1 cellular context compared by ENCODE assay signal in the genomic region with DNA sequence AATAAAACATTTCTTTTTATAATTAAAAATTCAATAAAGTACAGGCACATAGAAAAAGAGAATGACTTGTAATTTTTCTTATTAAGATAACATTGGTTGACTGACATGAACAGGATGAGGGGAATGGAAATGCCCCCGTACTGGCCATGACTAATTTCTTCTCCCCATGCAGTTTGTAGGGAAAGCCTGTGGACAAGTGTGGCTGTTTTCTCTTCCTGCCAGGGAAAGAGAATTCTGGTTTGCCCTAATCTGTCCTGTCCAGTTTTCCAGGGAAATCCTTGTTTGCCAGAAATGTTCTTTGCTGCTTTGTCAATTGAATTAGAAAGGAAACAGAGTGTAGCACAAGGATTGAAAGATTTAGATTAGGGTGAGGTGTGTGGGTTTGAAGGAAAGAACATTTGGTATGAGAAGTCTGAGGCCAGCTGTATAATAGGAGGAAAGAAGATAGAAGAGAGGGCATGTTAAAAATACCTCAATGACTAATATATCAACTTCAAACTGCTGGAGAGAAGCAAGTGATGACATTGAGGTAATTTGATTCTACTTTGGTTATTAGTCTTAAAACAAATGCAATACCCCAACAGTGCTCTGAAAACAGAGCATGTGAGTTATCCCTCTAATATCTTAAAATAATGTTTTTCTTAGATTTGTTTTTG.
TF ChIP-seq lines count a peak whose summit lies in the region.

No MANE protein-coding gene starts in this region.

TF ChIP-seq in GM12878, 131 proteins besides CTCF, POLR2A, EP300 and RAD21 (continued from another document):
- peak; percentile 94 for TF ChIP-seq FOXM1 (IDR thresholded peaks at IDR 0.05; ENCODE audit: low read depth, low read length)
- no peak for TF ChIP-seq HDGF (IDR thresholded peaks at IDR 0.05)
- peak; percentile 46; the same call in 1 of the 2 replicates for TF ChIP-seq CREB1 (IDR thresholded peaks at IDR 0.05; ENCODE audit: low read depth)
- TF ChIP-seq DPF2 (IDR thresholded peaks at IDR 0.05): no peak
- no peak for TF ChIP-seq ASH2L (IDR thresholded peaks at IDR 0.05; ENCODE audit: borderline replicate concordance, low read depth)
- no peak; a peak in 1 of 4 replicates for TF ChIP-seq ETV6 (conservative IDR thresholded peaks at IDR 0.05 in 1 of 2, IDR thresholded peaks at IDR 0.05 in 1 of 2; ENCODE audit: borderline replicate concordance in 1 of 2, low read depth in 1 of 2)
- no peak for TF ChIP-seq HDAC6 (IDR thresholded peaks at IDR 0.05; ENCODE audit: unreplicated experiment)
- TF ChIP-seq SMARCA5 (IDR thresholded peaks at IDR 0.05): no peak
- TF ChIP-seq KDM1A (IDR thresholded peaks at IDR 0.05; ENCODE audit: borderline replicate concordance): no peak
- no peak for TF ChIP-seq NR2F1 (conservative IDR thresholded peaks at IDR 0.05)
- TF ChIP-seq PAX5 (IDR thresholded peaks at IDR 0.05; ENCODE audit: borderline replicate concordance, low read depth, low read length): no peak
- 0 out of 2 replicates have a peak, but pooled peaks have one; percentile 68 for TF ChIP-seq CBFB (IDR thresholded peaks at IDR 0.05; ENCODE audit: low read depth)
- TF ChIP-seq, protein P1, sequence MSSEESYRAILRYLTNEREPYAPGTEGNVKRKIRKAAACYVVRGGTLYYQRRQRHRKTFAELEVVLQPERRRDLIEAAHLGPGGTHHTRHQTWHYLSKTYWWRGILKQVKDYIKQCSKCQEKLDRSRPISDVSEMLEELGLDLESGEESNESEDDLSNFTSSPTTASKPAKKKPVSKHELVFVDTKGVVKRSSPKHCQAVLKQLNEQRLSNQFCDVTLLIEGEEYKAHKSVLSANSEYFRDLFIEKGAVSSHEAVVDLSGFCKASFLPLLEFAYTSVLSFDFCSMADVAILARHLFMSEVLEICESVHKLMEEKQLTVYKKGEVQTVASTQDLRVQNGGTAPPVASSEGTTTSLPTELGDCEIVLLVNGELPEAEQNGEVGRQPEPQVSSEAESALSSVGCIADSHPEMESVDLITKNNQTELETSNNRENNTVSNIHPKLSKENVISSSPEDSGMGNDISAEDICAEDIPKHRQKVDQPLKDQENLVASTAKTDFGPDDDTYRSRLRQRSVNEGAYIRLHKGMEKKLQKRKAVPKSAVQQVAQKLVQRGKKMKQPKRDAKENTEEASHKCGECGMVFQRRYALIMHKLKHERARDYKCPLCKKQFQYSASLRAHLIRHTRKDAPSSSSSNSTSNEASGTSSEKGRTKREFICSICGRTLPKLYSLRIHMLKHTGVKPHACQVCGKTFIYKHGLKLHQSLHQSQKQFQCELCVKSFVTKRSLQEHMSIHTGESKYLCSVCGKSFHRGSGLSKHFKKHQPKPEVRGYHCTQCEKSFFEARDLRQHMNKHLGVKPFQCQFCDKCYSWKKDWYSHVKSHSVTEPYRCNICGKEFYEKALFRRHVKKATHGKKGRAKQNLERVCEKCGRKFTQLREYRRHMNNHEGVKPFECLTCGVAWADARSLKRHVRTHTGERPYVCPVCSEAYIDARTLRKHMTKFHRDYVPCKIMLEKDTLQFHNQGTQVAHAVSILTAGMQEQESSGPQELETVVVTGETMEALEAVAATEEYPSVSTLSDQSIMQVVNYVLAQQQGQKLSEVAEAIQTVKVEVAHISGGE (CRISPR knock-in tag; IDR thresholded peaks at IDR 0.05): no peak
- TF ChIP-seq RCOR1 (conservative IDR thresholded peaks at IDR 0.05; ENCODE audit: low read depth, low read length): no peak
- peak; percentile 74 for TF ChIP-seq CREM (IDR thresholded peaks at IDR 0.05; ENCODE audit: low read depth)
- TF ChIP-seq ZNF24 (IDR thresholded peaks at IDR 0.05): no peak
- no peak for TF ChIP-seq SMC3 (IDR thresholded peaks at IDR 0.05; ENCODE audit: borderline replicate concordance, low read length)
- no peak for TF ChIP-seq LARP7 (IDR thresholded peaks at IDR 0.05)
- TF ChIP-seq, protein P2, sequence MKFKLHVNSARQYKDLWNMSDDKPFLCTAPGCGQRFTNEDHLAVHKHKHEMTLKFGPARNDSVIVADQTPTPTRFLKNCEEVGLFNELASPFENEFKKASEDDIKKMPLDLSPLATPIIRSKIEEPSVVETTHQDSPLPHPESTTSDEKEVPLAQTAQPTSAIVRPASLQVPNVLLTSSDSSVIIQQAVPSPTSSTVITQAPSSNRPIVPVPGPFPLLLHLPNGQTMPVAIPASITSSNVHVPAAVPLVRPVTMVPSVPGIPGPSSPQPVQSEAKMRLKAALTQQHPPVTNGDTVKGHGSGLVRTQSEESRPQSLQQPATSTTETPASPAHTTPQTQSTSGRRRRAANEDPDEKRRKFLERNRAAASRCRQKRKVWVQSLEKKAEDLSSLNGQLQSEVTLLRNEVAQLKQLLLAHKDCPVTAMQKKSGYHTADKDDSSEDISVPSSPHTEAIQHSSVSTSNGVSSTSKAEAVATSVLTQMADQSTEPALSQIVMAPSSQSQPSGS (IDR thresholded peaks at IDR 0.05; ENCODE audit: low read length): peak; percentile 96
- TF ChIP-seq SMAD1 (IDR thresholded peaks at IDR 0.05; ENCODE audit: low read depth, partially characterized antibody): no peak
- no peak for TF ChIP-seq ESRRA (IDR thresholded peaks at IDR 0.05; ENCODE audit: low read length)
- TF ChIP-seq NBN (IDR thresholded peaks at IDR 0.05): no peak
- no peak for TF ChIP-seq SUPT20H (IDR thresholded peaks at IDR 0.05; ENCODE audit: borderline replicate concordance, control insufficient read depth, low read depth, low read length)
- TF ChIP-seq SRF (IDR thresholded peaks at IDR 0.05; ENCODE audit: low read depth in 2 of 2, low read length in 2 of 2): no peak
- TF ChIP-seq, protein P3, sequence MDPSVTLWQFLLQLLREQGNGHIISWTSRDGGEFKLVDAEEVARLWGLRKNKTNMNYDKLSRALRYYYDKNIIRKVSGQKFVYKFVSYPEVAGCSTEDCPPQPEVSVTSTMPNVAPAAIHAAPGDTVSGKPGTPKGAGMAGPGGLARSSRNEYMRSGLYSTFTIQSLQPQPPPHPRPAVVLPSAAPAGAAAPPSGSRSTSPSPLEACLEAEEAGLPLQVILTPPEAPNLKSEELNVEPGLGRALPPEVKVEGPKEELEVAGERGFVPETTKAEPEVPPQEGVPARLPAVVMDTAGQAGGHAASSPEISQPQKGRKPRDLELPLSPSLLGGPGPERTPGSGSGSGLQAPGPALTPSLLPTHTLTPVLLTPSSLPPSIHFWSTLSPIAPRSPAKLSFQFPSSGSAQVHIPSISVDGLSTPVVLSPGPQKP (IDR thresholded peaks at IDR 0.05; ENCODE audit: low read depth, low read length): no peak
- no peak for TF ChIP-seq SREBF1 (IDR thresholded peaks at IDR 0.05; ENCODE audit: low read length)
- TF ChIP-seq TCF7 (IDR thresholded peaks at IDR 0.05; ENCODE audit: borderline replicate concordance): peak; percentile 4; the same call in 1 of the 2 replicates
- no peak for TF ChIP-seq RAD51 (IDR thresholded peaks at IDR 0.05)
- no peak for TF ChIP-seq EGR1 (IDR thresholded peaks at IDR 0.05; ENCODE audit: borderline replicate concordance in 1 of 2, low read depth in 2 of 2, low read length in 2 of 2)
- no peak for TF ChIP-seq RB1 (IDR thresholded peaks at IDR 0.05; ENCODE audit: borderline replicate concordance)
- TF ChIP-seq MXI1 (IDR thresholded peaks at IDR 0.05; ENCODE audit: low read depth, low read length): no peak
- TF ChIP-seq CEBPB (IDR thresholded peaks at IDR 0.05; ENCODE audit: borderline replicate concordance in 1 of 2, low read depth in 2 of 2, low read length in 2 of 2): peak in 1 of 2 experiments; percentile 61; a peak in 1 of 4 replicates
- TF ChIP-seq, protein P4, sequence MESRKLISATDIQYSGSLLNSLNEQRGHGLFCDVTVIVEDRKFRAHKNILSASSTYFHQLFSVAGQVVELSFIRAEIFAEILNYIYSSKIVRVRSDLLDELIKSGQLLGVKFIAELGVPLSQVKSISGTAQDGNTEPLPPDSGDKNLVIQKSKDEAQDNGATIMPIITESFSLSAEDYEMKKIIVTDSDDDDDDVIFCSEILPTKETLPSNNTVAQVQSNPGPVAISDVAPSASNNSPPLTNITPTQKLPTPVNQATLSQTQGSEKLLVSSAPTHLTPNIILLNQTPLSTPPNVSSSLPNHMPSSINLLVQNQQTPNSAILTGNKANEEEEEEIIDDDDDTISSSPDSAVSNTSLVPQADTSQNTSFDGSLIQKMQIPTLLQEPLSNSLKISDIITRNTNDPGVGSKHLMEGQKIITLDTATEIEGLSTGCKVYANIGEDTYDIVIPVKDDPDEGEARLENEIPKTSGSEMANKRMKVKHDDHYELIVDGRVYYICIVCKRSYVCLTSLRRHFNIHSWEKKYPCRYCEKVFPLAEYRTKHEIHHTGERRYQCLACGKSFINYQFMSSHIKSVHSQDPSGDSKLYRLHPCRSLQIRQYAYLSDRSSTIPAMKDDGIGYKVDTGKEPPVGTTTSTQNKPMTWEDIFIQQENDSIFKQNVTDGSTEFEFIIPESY (IDR thresholded peaks at IDR 0.05): no peak
- TF ChIP-seq, protein P5, sequence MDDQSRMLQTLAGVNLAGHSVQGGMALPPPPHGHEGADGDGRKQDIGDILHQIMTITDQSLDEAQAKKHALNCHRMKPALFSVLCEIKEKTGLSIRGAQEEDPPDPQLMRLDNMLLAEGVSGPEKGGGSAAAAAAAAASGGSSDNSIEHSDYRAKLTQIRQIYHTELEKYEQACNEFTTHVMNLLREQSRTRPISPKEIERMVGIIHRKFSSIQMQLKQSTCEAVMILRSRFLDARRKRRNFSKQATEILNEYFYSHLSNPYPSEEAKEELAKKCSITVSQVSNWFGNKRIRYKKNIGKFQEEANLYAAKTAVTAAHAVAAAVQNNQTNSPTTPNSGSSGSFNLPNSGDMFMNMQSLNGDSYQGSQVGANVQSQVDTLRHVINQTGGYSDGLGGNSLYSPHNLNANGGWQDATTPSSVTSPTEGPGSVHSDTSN (IDR thresholded peaks at IDR 0.05; ENCODE audit: insufficient replicate concordance, low read depth, low read length): no peak
- peak; percentile 95 for TF ChIP-seq NFIC (IDR thresholded peaks at IDR 0.05; ENCODE audit: low read depth, low read length)
- TF ChIP-seq, protein P6, sequence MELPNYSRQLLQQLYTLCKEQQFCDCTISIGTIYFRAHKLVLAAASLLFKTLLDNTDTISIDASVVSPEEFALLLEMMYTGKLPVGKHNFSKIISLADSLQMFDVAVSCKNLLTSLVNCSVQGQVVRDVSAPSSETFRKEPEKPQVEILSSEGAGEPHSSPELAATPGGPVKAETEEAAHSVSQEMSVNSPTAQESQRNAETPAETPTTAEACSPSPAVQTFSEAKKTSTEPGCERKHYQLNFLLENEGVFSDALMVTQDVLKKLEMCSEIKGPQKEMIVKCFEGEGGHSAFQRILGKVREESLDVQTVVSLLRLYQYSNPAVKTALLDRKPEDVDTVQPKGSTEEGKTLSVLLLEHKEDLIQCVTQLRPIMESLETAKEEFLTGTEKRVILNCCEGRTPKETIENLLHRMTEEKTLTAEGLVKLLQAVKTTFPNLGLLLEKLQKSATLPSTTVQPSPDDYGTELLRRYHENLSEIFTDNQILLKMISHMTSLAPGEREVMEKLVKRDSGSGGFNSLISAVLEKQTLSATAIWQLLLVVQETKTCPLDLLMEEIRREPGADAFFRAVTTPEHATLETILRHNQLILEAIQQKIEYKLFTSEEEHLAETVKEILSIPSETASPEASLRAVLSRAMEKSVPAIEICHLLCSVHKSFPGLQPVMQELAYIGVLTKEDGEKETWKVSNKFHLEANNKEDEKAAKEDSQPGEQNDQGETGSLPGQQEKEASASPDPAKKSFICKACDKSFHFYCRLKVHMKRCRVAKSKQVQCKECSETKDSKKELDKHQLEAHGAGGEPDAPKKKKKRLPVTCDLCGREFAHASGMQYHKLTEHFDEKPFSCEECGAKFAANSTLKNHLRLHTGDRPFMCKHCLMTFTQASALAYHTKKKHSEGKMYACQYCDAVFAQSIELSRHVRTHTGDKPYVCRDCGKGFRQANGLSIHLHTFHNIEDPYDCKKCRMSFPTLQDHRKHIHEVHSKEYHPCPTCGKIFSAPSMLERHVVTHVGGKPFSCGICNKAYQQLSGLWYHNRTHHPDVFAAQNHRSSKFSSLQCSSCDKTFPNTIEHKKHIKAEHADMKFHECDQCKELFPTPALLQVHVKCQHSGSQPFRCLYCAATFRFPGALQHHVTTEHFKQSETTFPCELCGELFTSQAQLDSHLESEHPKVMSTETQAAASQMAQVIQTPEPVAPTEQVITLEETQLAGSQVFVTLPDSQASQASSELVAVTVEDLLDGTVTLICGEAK (IDR thresholded peaks at IDR 0.05; ENCODE audit: borderline replicate concordance): no peak
- no peak for TF ChIP-seq ZNF274 (IDR thresholded peaks at IDR 0.05; ENCODE audit: insufficient read depth, insufficient read length)
- no peak for TF ChIP-seq BACH1 (IDR thresholded peaks at IDR 0.05; ENCODE audit: borderline replicate concordance)
- TF ChIP-seq, protein P7, sequence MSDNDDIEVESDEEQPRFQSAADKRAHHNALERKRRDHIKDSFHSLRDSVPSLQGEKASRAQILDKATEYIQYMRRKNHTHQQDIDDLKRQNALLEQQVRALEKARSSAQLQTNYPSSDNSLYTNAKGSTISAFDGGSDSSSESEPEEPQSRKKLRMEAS (IDR thresholded peaks at IDR 0.05; ENCODE audit: low read depth, low read length): no peak
- TF ChIP-seq, protein P8, sequence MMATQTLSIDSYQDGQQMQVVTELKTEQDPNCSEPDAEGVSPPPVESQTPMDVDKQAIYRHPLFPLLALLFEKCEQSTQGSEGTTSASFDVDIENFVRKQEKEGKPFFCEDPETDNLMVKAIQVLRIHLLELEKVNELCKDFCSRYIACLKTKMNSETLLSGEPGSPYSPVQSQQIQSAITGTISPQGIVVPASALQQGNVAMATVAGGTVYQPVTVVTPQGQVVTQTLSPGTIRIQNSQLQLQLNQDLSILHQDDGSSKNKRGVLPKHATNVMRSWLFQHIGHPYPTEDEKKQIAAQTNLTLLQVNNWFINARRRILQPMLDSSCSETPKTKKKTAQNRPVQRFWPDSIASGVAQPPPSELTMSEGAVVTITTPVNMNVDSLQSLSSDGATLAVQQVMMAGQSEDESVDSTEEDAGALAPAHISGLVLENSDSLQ (IDR thresholded peaks at IDR 0.05): no peak
